ENCODE assay signal across 1 cellular context in the genomic region with DNA sequence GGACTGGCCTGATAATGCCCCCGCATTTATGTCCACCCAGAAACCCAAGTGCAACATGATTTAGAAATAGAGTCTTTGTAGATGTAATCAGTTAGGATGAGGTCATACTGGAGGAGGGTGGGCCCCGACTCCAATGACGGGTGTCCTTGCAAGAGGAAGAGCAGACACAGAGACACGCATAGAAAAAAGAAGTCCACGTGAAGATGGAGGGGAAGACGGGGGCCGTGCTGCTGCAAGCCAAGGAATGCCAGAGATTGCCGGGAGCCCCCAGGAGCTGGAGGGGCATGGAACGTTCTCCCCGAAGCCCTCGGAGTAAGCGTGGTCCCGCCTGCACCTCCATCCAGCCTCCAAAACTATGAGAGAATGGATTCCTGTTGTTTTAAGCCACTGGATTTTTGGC.
A peak's percentile ranks its signal among the peaks of the same experiment; 100 is the strongest.
TF ChIP-seq lines count a peak whose summit lies in the region.

No MANE protein-coding gene starts in this region.

TF ChIP-seq in HepG2, 621 proteins besides CTCF, POLR2A, EP300 and RAD21:
- TF ChIP-seq JUN (CRISPR knock-in tag; IDR thresholded peaks at IDR 0.05) (no peak), ATF7 (IDR thresholded peaks at IDR 0.05) (peak; percentile 40; the same call in 1 of the 2 replicates), ATF7 (CRISPR knock-in tag; IDR thresholded peaks at IDR 0.05) (no peak)
